Comparison of ENCODE assay signal across 17 cellular contexts in genomic region chr7:99097730-99098129, GRCh38.
"Had no signal": no experiment of that assay in that cellular context is flagged by ENCODE, and none has a peak within 500 bp of the region (broad histone marks: within the 10 kb centered on the region; RNA-seq: fewer than 3 reads in every experiment).

No MANE protein-coding gene starts in this region.

- H3K27ac ChIP-seq: neutrophil had no signal

- ATAC-seq: natural killer cell, right cardiac atrium, T-cell had no signal

- H3K27me3 Mint-ChIP-seq: activated naive CD4-positive, alpha-beta T cell treated with anti-CD3 and anti-CD28 coated beads, Interleukin-2, amount 10 ng/mL, durations not matched to agents 7 days and 5 days; brain; central memory CD8-positive, alpha-beta T cell; stimulated activated naive CD8-positive, alpha-beta T cell treated with anti-CD3 and anti-CD28 coated beads, Interleukin-15, Interleukin-2, amounts not matched to agents 100 ng/mL and 50 ng/mL, for 24 hours; T-cell had no signal

- H3K4me1 Mint-ChIP-seq: activated naive CD4-positive, alpha-beta T cell treated with anti-CD3 and anti-CD28 coated beads, Interleukin-2, amount 10 ng/mL, durations not matched to agents 7 days and 5 days had no signal

- H3K36me3 Mint-ChIP-seq: natural killer cell had no signal

- H3K36me3 ChIP-seq: neutrophil, transverse colon had no signal

- H3K9me3 Mint-ChIP-seq: central memory CD8-positive, alpha-beta T cell had no signal

- H3K27me3 ChIP-seq: neutrophil, transverse colon had no signal

- H3K27ac Mint-ChIP-seq: activated naive CD4-positive, alpha-beta T cell treated with anti-CD3 and anti-CD28 coated beads, Interleukin-2, amount 10 ng/mL, durations not matched to agents 7 days and 5 days; activated T-helper 2 cell treated with anti-CD3 and anti-CD28 coated beads, Interferon-gamma antibody, Interleukin-2, Interleukin-4, amounts not matched to agents 10 μg/mL and 5 μg/mL and 100 μg/mL, durations not matched to agents 14 hours and 24 hours and 36 hours; natural killer cell; stimulated activated naive CD8-positive, alpha-beta T cell treated with anti-CD3 and anti-CD28 coated beads, Interleukin-15, Interleukin-2, amounts not matched to agents 100 ng/mL and 50 ng/mL, for 24 hours; T-cell had no signal

- H3K4me3 ChIP-seq: transverse colon had no signal

- H3K4me3 Mint-ChIP-seq: activated naive CD4-positive, alpha-beta T cell treated with anti-CD3 and anti-CD28 coated beads, Interleukin-2, amount 10 ng/mL, durations not matched to agents 7 days and 5 days; brain; central memory CD8-positive, alpha-beta T cell; immature natural killer cell; natural killer cell; stimulated activated naive CD8-positive, alpha-beta T cell treated with anti-CD3 and anti-CD28 coated beads, Interleukin-15, Interleukin-2, amounts not matched to agents 100 ng/mL and 50 ng/mL, for 24 hours; T-cell had no signal

- DNase-seq: activated CD4-positive, alpha-beta T cell treated with anti-CD3 and anti-CD28 coated beads, Interleukin-2, amount 50 U/mL, for 48 hours; activated CD4-positive, CD25-positive, alpha-beta regulatory T cell treated with anti-CD3 and anti-CD28 coated beads, Interleukin-2, amount 50 U/mL, for 72 hours; activated naive CD4-positive, alpha-beta T cell treated with anti-CD3 and anti-CD28 coated beads, Interleukin-2, amount 10 ng/mL, durations not matched to agents 7 days and 5 days; effector CD8-positive, alpha-beta T cell; foreskin fibroblast; immature natural killer cell; mesendoderm; natural killer cell; right cardiac atrium; T-cell; T1000; transverse colon had no signal

- H3K9me3 ChIP-seq: neutrophil had no signal
